Comparison of ENCODE assay signal across 7 cellular contexts in the genomic region with DNA sequence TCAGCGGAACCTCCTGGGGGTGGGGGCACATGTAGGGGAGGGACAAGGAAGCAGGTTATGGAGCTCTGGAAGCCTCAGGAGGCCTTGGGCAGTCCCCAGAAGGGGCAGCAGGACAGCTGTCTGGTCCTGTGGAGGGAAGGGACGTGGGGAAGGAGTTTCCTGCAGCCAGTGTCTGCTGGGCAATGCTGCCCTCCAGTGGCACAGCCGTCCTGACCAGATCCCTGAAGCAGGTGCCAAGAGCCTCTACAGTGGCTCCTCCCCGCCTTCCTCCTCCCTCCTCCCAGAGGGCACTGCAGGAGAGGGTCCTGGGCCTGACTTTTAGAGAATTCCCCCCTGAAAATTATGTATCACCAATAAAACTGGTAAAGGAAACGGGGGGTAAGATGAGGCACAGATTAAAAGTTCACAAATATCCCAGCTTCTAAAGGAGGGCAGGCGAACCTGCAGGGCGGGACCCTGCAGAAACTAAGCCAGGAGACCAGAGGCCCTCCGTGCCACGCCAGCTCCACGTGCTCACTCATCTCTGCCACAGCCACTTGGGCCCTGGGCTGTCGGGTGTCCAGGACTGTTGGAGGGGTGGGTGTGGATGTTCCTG.
DNase-seq lines count a peak whose midpoint lies in the region; ATAC-seq and TF ChIP-seq lines count a peak whose summit lies in the region.

No MANE protein-coding gene starts in this region.

- 65% methylated on average over 11 of the region's 11 CpGs for WGBS in right cardiac atrium

- no peak overlapping the region for H3K4me3 Mint-ChIP-seq in WTC11

- intact Hi-C loops in right cardiac atrium (cut with DNase I) = no loop called here

- no peak overlapping the region for H3K4me3 ChIP-seq in right cardiac atrium (ENCODE audit: low read length)

- ATAC-seq in WTC11 (peak; percentile 76), right cardiac atrium (peak; percentile 12 to 53), HG03457 (IDR thresholded peaks at IDR 0.05; ENCODE audit: unreplicated experiment) (no peak)

- H3K27me3 ChIP-seq in right cardiac atrium (ENCODE audit: control insufficient read depth, insufficient read depth) = no peaks in the 10 kb centered on the region

- DNase-seq in ELR (ENCODE audit: low read depth) = peak; percentile 77
- DNase-seq in LHCN-M2 (ENCODE audit: low read depth) = peak; percentile 36
- peak; percentile 60 for DNase-seq in WTC11 (ENCODE audit: low spot score)
- DNase-seq in right cardiac atrium = peak in 2 of 3 donors; percentile 52 to 77
- DNase-seq in stimulated activated CD8-positive, alpha-beta memory T cell treated with anti-CD3 and anti-CD28 coated beads, Interleukin-4, amount 100 ng/mL, for 48 hours = peak; percentile 34
- DNase-seq in NCI-H1048 (lab: John Stamatoyannopoulos, UW) = no peak

- no peaks in the 10 kb centered on the region for H3K4me1 ChIP-seq in right cardiac atrium (ENCODE audit: control insufficient read depth, insufficient read depth, low read length)

- CTCF ChIA-PET in WTC11 (lab: Charles Lee) = interaction anchor here (0.6 to 1.2 kb wide), 3 partner anchors 13 to 215 kb away, joined by 3 to 4 read pairs (median 3); no protein-coding TSS in a partner anchor

- H3K36me3 Mint-ChIP-seq in WTC11 = peaks cover 10% of the 10 kb centered on the region; the same call in 1 of the 2 replicates

- no peaks in the 10 kb centered on the region for H3K27me3 Mint-ChIP-seq in WTC11 (ENCODE audit: low read depth)

- POLR2A ChIA-PET in WTC11 (lab: Charles Lee) = no interaction called here

- H3K27ac ChIP-seq in right cardiac atrium (ENCODE audit: low read length) = no peak overlapping the region

- no peak overlapping the region for H3K27ac Mint-ChIP-seq in WTC11

- H3K9me3 Mint-ChIP-seq in WTC11 = no peaks in the 10 kb centered on the region

- no peaks in the 10 kb centered on the region for H3K4me1 Mint-ChIP-seq in WTC11

- TF ChIP-seq CTCF in WTC11 (IDR thresholded peaks at IDR 0.05) = no peak

- H3K9me3 ChIP-seq in right cardiac atrium (ENCODE audit: control insufficient read depth, low read length) = no peaks in the 10 kb centered on the region

TF ChIP-seq in WTC11, 78 proteins besides CTCF, POLR2A, EP300 and RAD21:
- peak; percentile 94 for TF ChIP-seq ZNF263 (CRISPR knock-in tag; IDR thresholded peaks at IDR 0.05; ENCODE audit: low read depth)
- TF ChIP-seq ELF4 (CRISPR knock-in tag; IDR thresholded peaks at IDR 0.05; ENCODE audit: low read depth) = no peak
TF ChIP-seq in WTC11: peak in this region for 1.
